18 cellular contexts compared by ENCODE assay signal in the genomic region with DNA sequence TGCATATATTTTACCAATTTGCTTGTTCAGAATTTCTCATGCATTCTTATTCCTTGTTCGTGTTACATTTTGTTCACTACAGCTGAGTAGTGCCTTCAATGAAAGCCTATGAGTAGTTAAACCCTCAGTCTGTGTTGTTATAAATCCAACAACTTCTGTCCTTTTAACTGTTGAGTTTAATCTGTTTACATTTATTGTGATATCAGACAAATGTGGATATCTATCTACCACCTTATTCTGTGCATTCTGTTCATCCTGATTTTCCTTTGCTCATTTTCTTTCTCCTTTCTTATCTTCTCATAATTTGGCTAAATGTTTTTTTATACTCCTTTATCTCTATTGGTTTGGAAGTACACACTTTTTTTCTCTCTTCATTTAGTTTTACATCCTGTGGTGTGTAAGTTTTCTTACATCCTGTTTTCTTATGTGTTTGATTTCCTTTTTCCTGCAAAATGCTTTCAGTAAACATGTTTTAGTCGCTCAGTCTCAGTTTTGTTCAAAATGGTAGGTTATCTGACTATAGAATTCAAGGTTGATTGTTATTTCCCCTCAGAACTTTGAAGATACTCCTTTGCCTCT. TPM values are rescaled to one million over a fixed set of nuclear protein-coding genes. Genes with fewer than 3 reads are reported as not detected.
DNase-seq lines count a peak whose midpoint lies in the region; ATAC-seq, FAIRE-seq and TF ChIP-seq lines count a peak whose summit lies in the region.
"Had no signal": no experiment of that assay in that cellular context is flagged by ENCODE, and none has a peak within 500 bp of the region (broad histone marks: within the 10 kb centered on the region; RNA-seq: fewer than 3 reads in every experiment).

No MANE protein-coding gene starts in this region.

- H3K4me3 Mint-ChIP-seq in activated naive CD4-positive, alpha-beta T cell treated with anti-CD3 and anti-CD28 coated beads, Interleukin-2, amount 10 ng/mL, durations not matched to agents 7 days and 5 days: peak overlapping the region; percentile 61
- peak overlapping the region; percentile 46 for H3K4me3 Mint-ChIP-seq in T-helper 17 cell
- H3K4me3 Mint-ChIP-seq in stimulated activated naive CD8-positive, alpha-beta T cell treated with anti-CD3 and anti-CD28 coated beads, Interleukin-15, amount 100 ng/mL, for 72 hours: peak overlapping the region; percentile 45 to 73
- H3K4me3 Mint-ChIP-seq: brain, HFFc6 had no signal

- no peaks in the 10 kb centered on the region for H3K9me1 ChIP-seq in K562 (ENCODE audit: control insufficient read depth, insufficient read depth, low read length)

- H4K20me1 ChIP-seq in K562 (replicated peaks; ENCODE audit: control insufficient read depth, insufficient read depth, low read length): no peaks in the 10 kb centered on the region

- peaks cover 9% of the 10 kb centered on the region for H3K9me3 Mint-ChIP-seq in activated naive CD4-positive, alpha-beta T cell treated with anti-CD3 and anti-CD28 coated beads, Interleukin-2, amount 10 ng/mL, durations not matched to agents 7 days and 5 days
- peaks cover 7 to 17% of the 10 kb centered on the region in 2 donors for H3K9me3 Mint-ChIP-seq in stimulated activated naive CD8-positive, alpha-beta T cell treated with anti-CD3 and anti-CD28 coated beads, Interleukin-15, amount 100 ng/mL, for 72 hours

- no peaks in the 10 kb centered on the region for H3K27me3 Mint-ChIP-seq in activated naive CD4-positive, alpha-beta T cell treated with anti-CD3 and anti-CD28 coated beads, Interleukin-2, amount 10 ng/mL, durations not matched to agents 7 days and 5 days
- H3K27me3 Mint-ChIP-seq in T-helper 17 cell: no peaks in the 10 kb centered on the region
- H3K27me3 Mint-ChIP-seq in stimulated activated naive CD8-positive, alpha-beta T cell treated with anti-CD3 and anti-CD28 coated beads, Interleukin-15, amount 100 ng/mL, for 72 hours: no peaks in the 10 kb centered on the region
- H3K27me3 Mint-ChIP-seq: brain had no signal

- intact Hi-C loops in K562 (cut with micrococcal nuclease): no loop called here

- 6% methylated on average over 2 of the region's 2 CpGs for WGBS in K562 (ENCODE audit: insufficient coverage, low coverage, missing lambda C conversion rate)

- in situ Hi-C loops in K562 (cut with MboI): no loop called here

- CTCF ChIA-PET in activated naive CD4-positive, alpha-beta T cell treated with anti-CD3 and anti-CD28 coated beads, Interleukin-2, amount 10 ng/mL, durations not matched to agents 7 days and 5 days (lab: Charles Lee): interaction anchor here (0.7 to 1.0 kb wide), 4 partner anchors 12 to 89 kb away, joined by 3 read pairs; a partner anchor contains a TSS
- CTCF ChIA-PET in K562 (lab: Yijun Ruan, JAX; ENCODE audit: low intra/inter-chr PET ratio): no interaction called here

- no TSS peak for BruUV-seq in K562 (replicated peaks; lab: Mats Ljungman, UMichigan)

- peaks cover 48% of the 10 kb centered on the region for H3K4me1 Mint-ChIP-seq in activated naive CD4-positive, alpha-beta T cell treated with anti-CD3 and anti-CD28 coated beads, Interleukin-2, amount 10 ng/mL, durations not matched to agents 7 days and 5 days
- peaks cover 27% of the 10 kb centered on the region for H3K4me1 Mint-ChIP-seq in T-helper 17 cell
- H3K4me1 Mint-ChIP-seq in stimulated activated naive CD8-positive, alpha-beta T cell treated with anti-CD3 and anti-CD28 coated beads, Interleukin-15, amount 100 ng/mL, for 72 hours: peaks cover 13% of the 10 kb centered on the region
- H3K4me1 Mint-ChIP-seq: brain had no signal

- no peak overlapping the region for H3K9ac ChIP-seq in K562 (ENCODE audit: insufficient read depth in 1 of 2, low read depth in 2 of 2, low read length in 2 of 2)

- TF ChIP-seq POLR2A in K562 (conservative IDR thresholded peaks at IDR 0.05): no peak

- TF ChIP-seq RAD21 in K562 (CRISPR knock-in tag; conservative IDR thresholded peaks at IDR 0.05 in 1 of 2, IDR thresholded peaks at IDR 0.05 in 1 of 2): no peak

- no peak overlapping the region for H3K4me2 ChIP-seq in K562 (ENCODE audit: insufficient read depth, low read length)

- no peak for TF ChIP-seq CTCF in K562 (IDR thresholded peaks at IDR 0.05 in 2 of 3, conservative IDR thresholded peaks at IDR 0.05 in 1 of 3; ENCODE audit: insufficient read depth in 2 of 3, low read depth in 1 of 3, low read length in 3 of 3)

- POLR2A ChIA-PET in K562 (lab: Yijun Ruan, JAX): no interaction called here

- H3K27ac Mint-ChIP-seq in activated naive CD4-positive, alpha-beta T cell treated with anti-CD3 and anti-CD28 coated beads, Interleukin-2, amount 10 ng/mL, durations not matched to agents 7 days and 5 days: peak overlapping the region; percentile 96
- H3K27ac Mint-ChIP-seq in T-helper 17 cell: no peak overlapping the region
- H3K27ac Mint-ChIP-seq in stimulated activated naive CD8-positive, alpha-beta T cell treated with anti-CD3 and anti-CD28 coated beads, Interleukin-15, amount 100 ng/mL, for 72 hours: peak overlapping the region; percentile 31 to 61
- H3K27ac Mint-ChIP-seq: brain, HFFc6 had no signal

- H3K27ac ChIP-seq in K562 (ENCODE audit: extremely low read depth, low read depth, low read length): no peak overlapping the region
- H3K27ac ChIP-seq: colonic mucosa, RWPE1, thyroid gland had no signal

- ATAC-seq in T-helper 17 cell (peak; percentile 47), K562 (no peak)
- ATAC-seq in stimulated activated naive CD8-positive, alpha-beta T cell treated with anti-CD3 and anti-CD28 coated beads, Interleukin-15, amount 100 ng/mL, for 72 hours: no peak
- ATAC-seq: heart left ventricle had no signal

- H3K36me3 Mint-ChIP-seq in activated naive CD4-positive, alpha-beta T cell treated with anti-CD3 and anti-CD28 coated beads, Interleukin-2, amount 10 ng/mL, durations not matched to agents 7 days and 5 days: peaks cover 32% of the 10 kb centered on the region
- no peaks in the 10 kb centered on the region for H3K36me3 Mint-ChIP-seq in T-helper 17 cell (ENCODE audit: low read depth)

- H3K79me2 ChIP-seq in K562 (ENCODE audit: control insufficient read depth, insufficient read depth, low read length): no peaks in the 10 kb centered on the region

- no peak overlapping the region for H3K4me3 ChIP-seq in K562
- H3K4me3 ChIP-seq: colonic mucosa, heart left ventricle, thyroid gland had no signal

- no peak for DNase-seq in activated naive CD4-positive, alpha-beta T cell treated with anti-CD3 and anti-CD28 coated beads, Interleukin-2, amount 10 ng/mL, durations not matched to agents 7 days and 5 days
- DNase-seq in activated naive CD4-positive, alpha-beta T cell (lab: John Stamatoyannopoulos, UW): no peak
- DNase-seq in T-helper 17 cell (no peak), K562 (ENCODE audit: extremely low read depth in 1 of 4, low spot score in 3 of 4) (no peak), NK-92 (lab: John Stamatoyannopoulos, UW; ENCODE audit: unreplicated experiment) (no peak), 8988T (no peak), amygdala (lab: John Stamatoyannopoulos, UW) (no peak)
- no peak for DNase-seq in stimulated activated naive CD8-positive, alpha-beta T cell treated with anti-CD3 and anti-CD28 coated beads, Interleukin-15, amount 100 ng/mL, for 72 hours
- DNase-seq: activated CD8-positive, alpha-beta memory T cell treated with anti-CD3 and anti-CD28 coated beads for 24 hours; colonic mucosa; DMS79; heart left ventricle; HFFc6; NCI-H1048; nucleus accumbens; thyroid gland had no signal

- no peaks in the 10 kb centered on the region for H3K4me1 ChIP-seq in K562 (replicated peaks in 1 of 2; ENCODE audit: control insufficient read depth in 2 of 2, insufficient read depth in 2 of 2, low read length in 2 of 2)
- H3K4me1 ChIP-seq: colonic mucosa, thyroid gland had no signal

- H3K9me3 ChIP-seq in T-helper 17 cell (ENCODE audit: control insufficient read depth, low read length, poor library complexity, severe bottlenecking): no peaks in the 10 kb centered on the region
- no peaks in the 10 kb centered on the region for H3K9me3 ChIP-seq in K562 (replicated peaks; ENCODE audit: control insufficient read depth, insufficient read depth, low read depth, low read length)
- H3K9me3 ChIP-seq: colonic mucosa, thyroid gland had no signal

- no peaks in the 10 kb centered on the region for H3K36me3 ChIP-seq in K562 (ENCODE audit: control insufficient read depth, insufficient read depth, low read length)
- H3K36me3 ChIP-seq: colonic mucosa, heart left ventricle, thyroid gland had no signal

- FAIRE-seq in K562 (lab: Jason Lieb, UNC): no peak

- H2AFZ ChIP-seq in K562 (ENCODE audit: low read depth, low read length): no peak overlapping the region

- no peak for TF ChIP-seq EP300 in K562 (IDR thresholded peaks at IDR 0.05; ENCODE audit: low read length)

- peaks cover 0 to 2% of the 10 kb centered on the region in 2 experiments; a peak in 1 of 5 replicates for H3K27me3 ChIP-seq in K562 (ENCODE audit: control insufficient read depth in 2 of 2, insufficient read depth in 2 of 2, low read length in 2 of 2)
- H3K27me3 ChIP-seq: colonic mucosa, heart left ventricle, thyroid gland had no signal

RNA-seq across cellular contexts. Expression of a gene that starts 54.2 kb away (rescaled TPM):
- total RNA-seq in T-helper 17 cell (10 to 100 TPM; 16.8 to 17.1 TPM), K562 (2014; rRNA removed) (34.3 and 39.1 TPM in 2 replicates), K562 (2014; rRNA removed; fragmentation: Illumina TruSeq; extraction: Trizol) (31.7 and 42.2 TPM in 2 replicates), K562 (2015; rRNA removed; fragmentation: Illumina TruSeq; extraction: Trizol) (47.7 and 48.1 TPM in 2 replicates), K562 (2021) (20.8 and 22.3 TPM in 2 replicates)
- 8.4 and 10.8 TPM in 2 replicates for total RNA-seq in K562 (2011; cell fraction: chromatin; rRNA removed; ENCODE audit: low replicate concordance)
- total RNA-seq in K562 (2011; cell fraction: nucleolus; rRNA removed): 6.1 and 7.5 TPM in 2 replicates
- total RNA-seq in K562 (2011; cell fraction: nucleoplasm; rRNA removed): 5.4 and 8.3 TPM in 2 replicates
- polyA plus RNA-seq in K562 (2011; rRNA removed) (56.7 and 72.7 TPM in 2 replicates), K562 (2014; fragmentation: Illumina TruSeq; extraction: Trizol) (52.1 and 57.5 TPM in 2 replicates), K562 (2014; fragmentation: Nextera tagmentation; extraction: Ambion mirVana) (10 to 100 TPM; 23.0 to 31.7 TPM), K562 (2014; rRNA removed) (47.4 and 50.9 TPM in 2 replicates)
- 24.9 and 48.9 TPM in 2 replicates for polyA plus RNA-seq in K562 (2011; cell fraction: cytosol; rRNA removed)
- 9.4 and 11.0 TPM in 2 replicates for polyA plus RNA-seq in K562 (2011; cell fraction: nucleus; rRNA removed)
- 31.2 and 32.9 TPM in 2 replicates for polyA plus RNA-seq in K562 (2012)
- polyA minus RNA-seq in K562 (2011; rRNA and poly(A)+ RNA removed): 62.8 and 69.4 TPM in 2 replicates
- polyA minus RNA-seq in K562 (2011; cell fraction: cytosol; rRNA and poly(A)+ RNA removed): 16.0 and 25.0 TPM in 2 replicates
- polyA minus RNA-seq in K562 (2011; cell fraction: nucleus; rRNA and poly(A)+ RNA removed): 2.0 and 8.3 TPM in 2 replicates
